Comparison of ENCODE assay signal across 13 cellular contexts in genomic region chr18:9827211-9827855, GRCh38. TPM values are rescaled to one million over a fixed set of nuclear protein-coding genes. Genes with fewer than 3 reads are reported as not detected.
DNase-seq lines count a peak whose midpoint lies in the region; ATAC-seq, FAIRE-seq and TF ChIP-seq lines count a peak whose summit lies in the region.
"Had no signal": no experiment of that assay in that cellular context is flagged by ENCODE, and none has a peak within 500 bp of the region (broad histone marks: within the 10 kb centered on the region; RNA-seq: fewer than 3 reads in every experiment).

No MANE protein-coding gene starts in this region.

- TF ChIP-seq EP300 in HepG2 (IDR thresholded peaks at IDR 0.05; ENCODE audit: low read depth in 2 of 2, low read length in 2 of 2) (no peak), HepG2 (CRISPR knock-in tag; IDR thresholded peaks at IDR 0.05; ENCODE audit: borderline replicate concordance) (no peak)

- peaks cover 0 to 4% (median 0%) of the 10 kb centered on the region in 11 donors for H3K9me3 Mint-ChIP-seq in naive thymus-derived CD4-positive, alpha-beta T cell
- H3K9me3 Mint-ChIP-seq: nephron had no signal

- no peaks in the 10 kb centered on the region for H3K36me3 Mint-ChIP-seq in naive thymus-derived CD4-positive, alpha-beta T cell

- H3K4me2 ChIP-seq in HepG2 (ENCODE audit: low read depth, low read length) (no peak overlapping the region), mammary epithelial cell (ENCODE audit: insufficient read depth, low read depth, low read length) (peak overlapping the region; percentile 86)

- TF ChIP-seq POLR2A in HepG2 (IDR thresholded peaks at IDR 0.05; ENCODE audit: insufficient read depth in 1 of 2, low read depth in 2 of 2, low read length in 2 of 2) (no peak), uterus (IDR thresholded peaks at IDR 0.05) (no peak)

- no peak for FAIRE-seq in HepG2 (lab: Jason Lieb, UNC)
- FAIRE-seq: GM12891 had no signal

- H3K27ac ChIP-seq in liver (ENCODE audit: low read depth in 1 of 2, low read length in 2 of 2) (peak overlapping the region; percentile 70 to 85), HepG2 (ENCODE audit: extremely low read length, insufficient read depth, low read length) (no peak overlapping the region), mammary epithelial cell (ENCODE audit: insufficient read depth, low read depth, low read length) (peak overlapping the region; percentile 77), mucosa of rectum (ENCODE audit: low read depth in 2 of 2, low read length in 2 of 2) (peak overlapping the region; percentile 25 to 45), uterus (peak overlapping the region; percentile 17 to 40)
- H3K27ac ChIP-seq in naive thymus-derived CD4-positive, alpha-beta T cell (ENCODE audit: low read depth, low read length), result no peak overlapping the region

- no peak overlapping the region for H2AFZ ChIP-seq in HepG2 (ENCODE audit: low read length)
- H2AFZ ChIP-seq in mammary epithelial cell (ENCODE audit: low read depth, low read length), result peak overlapping the region; percentile 75

- H3K4me1 ChIP-seq in liver (ENCODE audit: control insufficient read depth in 4 of 4, insufficient read depth in 4 of 4, low read length in 3 of 4) (peaks cover 0 to 3% (median 0%) of the 10 kb centered on the region in 4 donors), HepG2 (ENCODE audit: insufficient read depth, low read length) (peaks cover 23% of the 10 kb centered on the region), mammary epithelial cell (ENCODE audit: insufficient read depth, low read length) (peaks cover 54% of the 10 kb centered on the region), mucosa of rectum (ENCODE audit: control insufficient read depth in 2 of 2, insufficient read depth in 2 of 2, low read length in 2 of 2) (peaks cover 19 to 29% of the 10 kb centered on the region in 2 donors), uterus (peaks cover 7 to 13% of the 10 kb centered on the region in 2 donors)
- H3K4me1 ChIP-seq in naive thymus-derived CD4-positive, alpha-beta T cell (ENCODE audit: control insufficient read depth in 2 of 2, insufficient read depth in 2 of 2, low read length in 2 of 2), result no peaks in the 10 kb centered on the region

- H3K27me3 ChIP-seq in liver (ENCODE audit: control insufficient read depth in 4 of 4, insufficient read depth in 4 of 4, low read length in 3 of 4) (no peaks in the 10 kb centered on the region), HepG2 (ENCODE audit: control insufficient read depth in 1 of 2, insufficient read depth in 2 of 2, low read length in 2 of 2) (no peaks in the 10 kb centered on the region), mammary epithelial cell (ENCODE audit: insufficient read depth, low read length) (no peaks in the 10 kb centered on the region), mucosa of rectum (ENCODE audit: control insufficient read depth in 2 of 2, insufficient read depth in 2 of 2, low read length in 2 of 2) (no peaks in the 10 kb centered on the region), uterus (no peaks in the 10 kb centered on the region)
- H3K27me3 ChIP-seq in naive thymus-derived CD4-positive, alpha-beta T cell (ENCODE audit: control insufficient read depth in 2 of 2, insufficient read depth in 2 of 2, low read length in 2 of 2), result no peaks in the 10 kb centered on the region

- H3K9me3 ChIP-seq in liver (ENCODE audit: control insufficient read depth in 4 of 4, low read length in 3 of 4) (no peaks in the 10 kb centered on the region), HepG2 (ENCODE audit: low read length) (no peaks in the 10 kb centered on the region), mammary epithelial cell (replicated peaks; ENCODE audit: insufficient read depth, low read length) (no peaks in the 10 kb centered on the region), mucosa of rectum (ENCODE audit: control insufficient read depth in 2 of 2, low read length in 2 of 2) (no peaks in the 10 kb centered on the region), uterus (no peaks in the 10 kb centered on the region)
- H3K9me3 ChIP-seq in naive thymus-derived CD4-positive, alpha-beta T cell (ENCODE audit: control insufficient read depth in 2 of 3, low read length in 3 of 3), result no peaks in the 10 kb centered on the region

- H3K36me3 ChIP-seq in liver (ENCODE audit: control insufficient read depth in 4 of 4, insufficient read depth in 3 of 4, low read depth in 1 of 4, low read length in 3 of 4), result no peaks in the 10 kb centered on the region
- H3K36me3 ChIP-seq in HepG2 (replicated peaks in 1 of 2; ENCODE audit: control insufficient read depth in 1 of 2, insufficient read depth in 2 of 2, low read length in 2 of 2), result no peaks in the 10 kb centered on the region
- H3K36me3 ChIP-seq in mammary epithelial cell (ENCODE audit: insufficient read depth, low read length), result no peaks in the 10 kb centered on the region
- H3K36me3 ChIP-seq in mucosa of rectum (ENCODE audit: control insufficient read depth in 2 of 2, insufficient read depth in 2 of 2, low read length in 2 of 2), result no peaks in the 10 kb centered on the region
- no peaks in the 10 kb centered on the region for H3K36me3 ChIP-seq in uterus
- H3K36me3 ChIP-seq in naive thymus-derived CD4-positive, alpha-beta T cell (ENCODE audit: control insufficient read depth in 2 of 3, insufficient read depth in 3 of 3, low read length in 3 of 3), result no peaks in the 10 kb centered on the region

- in situ Hi-C loops in HepG2 (cut with HindIII; ENCODE audit: extremely low pct_ligation_motif_present, low pct_unique_long_range_greater_than_20kb), result no loop called here
- in situ Hi-C loops in mammary epithelial cell (cut with MboI; ENCODE audit: low sequenced_read_pairs in 2 of 2), result no loop called here

- WGBS in liver, result 74% methylated on average over 7 of the region's 7 CpGs
- WGBS in HepG2 (ENCODE audit: low lambda C conversion rate), result 63% methylated on average over 7 of the region's 7 CpGs
- WGBS in mammary epithelial cell (ENCODE audit: low coverage, missing lambda C conversion rate), result 67% methylated on average over 5 of the region's 7 CpGs

- no peak overlapping the region for H3K4me3 Mint-ChIP-seq in naive thymus-derived CD4-positive, alpha-beta T cell
- H3K4me3 Mint-ChIP-seq: nephron had no signal

- no peak overlapping the region for H3K9ac ChIP-seq in liver (ENCODE audit: low read depth in 1 of 2, low read length in 2 of 2)
- H3K9ac ChIP-seq in HepG2 (ENCODE audit: insufficient read depth, low read depth, low read length), result no peak overlapping the region
- H3K9ac ChIP-seq in mammary epithelial cell (ENCODE audit: insufficient read depth, low read length), result peak overlapping the region; percentile 51
- H3K9ac ChIP-seq in mucosa of rectum (ENCODE audit: low read depth in 1 of 2, low read length in 2 of 2), result no peak overlapping the region

- TF ChIP-seq CTCF in liver (IDR thresholded peaks at IDR 0.05; ENCODE audit: low read depth, low read length, missing input control) (no peak), HepG2 (CRISPR knock-in tag; IDR thresholded peaks at IDR 0.05) (no peak), mammary epithelial cell (conservative IDR thresholded peaks at IDR 0.05 in 1 of 2, IDR thresholded peaks at IDR 0.05 in 1 of 2; ENCODE audit: extremely low read depth in 1 of 2, insufficient read depth in 1 of 2, low read depth in 1 of 2, low read length in 2 of 2) (no peak), uterus (IDR thresholded peaks at IDR 0.05) (no peak)

- no peaks in the 10 kb centered on the region for H4K20me1 ChIP-seq in HepG2 (ENCODE audit: insufficient read depth, low read length)
- no peaks in the 10 kb centered on the region for H4K20me1 ChIP-seq in mammary epithelial cell (ENCODE audit: insufficient read depth, low read length)

- dilution Hi-C loops in mammary epithelial cell (cut with HindIII; ENCODE audit: low sequenced_read_pairs), result no loop called here

- DNase-seq in HepG2 (ENCODE audit: low spot score) (no peak), mammary epithelial cell (no peak), uterus (no peak)
- no peak for DNase-seq in naive thymus-derived CD4-positive, alpha-beta T cell
- DNase-seq: DND-41, H7, T-helper 1 cell had no signal

- CTCF ChIA-PET in HepG2 (lab: Yijun Ruan, JAX; ENCODE audit: low intra/inter-chr PET ratio, low total read pairs) (no interaction called here), mammary epithelial cell (lab: Charles Lee; ENCODE audit: low non-redundant PET) (interaction anchor here (0.6 to 0.7 kb wide), 2 partner anchors 23 to 461 kb away, joined by 3 read pairs; no protein-coding TSS in a partner anchor)
- CTCF ChIA-PET in naive thymus-derived CD4-positive, alpha-beta T cell (lab: Charles Lee), result no interaction called here

- POLR2A ChIA-PET in HepG2 (lab: Yijun Ruan, JAX), result no interaction called here
- POLR2A ChIA-PET in naive thymus-derived CD4-positive, alpha-beta T cell (lab: Charles Lee), result no interaction called here

- peaks cover 0 to 16% (median 9%) of the 10 kb centered on the region in 5 donors for H3K27me3 Mint-ChIP-seq in naive thymus-derived CD4-positive, alpha-beta T cell

- TF ChIP-seq RAD21 in liver (IDR thresholded peaks at IDR 0.05) (no peak), HepG2 (CRISPR knock-in tag; IDR thresholded peaks at IDR 0.05) (no peak)

- H3K79me2 ChIP-seq in HepG2 (ENCODE audit: insufficient read depth, low read length) (no peaks in the 10 kb centered on the region), mammary epithelial cell (ENCODE audit: insufficient read depth, low read length) (peaks cover 8% of the 10 kb centered on the region)

- H3K4me1 Mint-ChIP-seq in naive thymus-derived CD4-positive, alpha-beta T cell, result peaks cover 0 to 6% (median 0%) of the 10 kb centered on the region in 7 donors

- intact Hi-C loops in HepG2 (cut with micrococcal nuclease; ENCODE audit: unreplicated experiment) (no loop called here), mammary epithelial cell (cut with micrococcal nuclease) (loop anchor here (5.0 kb wide), 3 partner anchors 55 to 125 kb away; no protein-coding TSS in a partner anchor), uterus (cut with DNase I; ENCODE audit: low total_unique reads) (no loop called here)
- intact Hi-C loops in naive thymus-derived CD4-positive, alpha-beta T cell (cut with micrococcal nuclease), result no loop called here

- H3K4me3 ChIP-seq in liver (ENCODE audit: low read depth in 1 of 3, low read length in 3 of 3) (no peak overlapping the region), HepG2 (replicated peaks in 1 of 3; ENCODE audit: insufficient read depth in 1 of 3, low read depth in 2 of 3, low read length in 3 of 3) (no peak overlapping the region), mammary epithelial cell (replicated peaks in 1 of 3; ENCODE audit: insufficient read depth in 1 of 3, low read depth in 2 of 3, low read length in 3 of 3) (peak overlapping the region in 1 of 3 experiments; percentile 41), mucosa of rectum (ENCODE audit: low read length in 2 of 2) (peak overlapping the region in 1 of 2 donors; percentile 42), uterus (no peak overlapping the region)
- no peak overlapping the region for H3K4me3 ChIP-seq in naive thymus-derived CD4-positive, alpha-beta T cell (ENCODE audit: low read length)

- BruUV-seq in HepG2 (replicated peaks; lab: Mats Ljungman, UMichigan), result no TSS peak
- no TSS peak for BruUV-seq in mammary epithelial cell (replicated peaks; lab: Mats Ljungman, UMichigan)

- no peak for ATAC-seq in HepG2
- ATAC-seq in GM21576 (IDR thresholded peaks at IDR 0.05; ENCODE audit: unreplicated experiment), result no peak
- ATAC-seq in naive thymus-derived CD4-positive, alpha-beta T cell, result no peak
- ATAC-seq in GM19395 (IDR thresholded peaks at IDR 0.05; ENCODE audit: unreplicated experiment), result no peak

- H3K27ac Mint-ChIP-seq in naive thymus-derived CD4-positive, alpha-beta T cell, result peak overlapping the region in 1 of 9 donors; percentile 57
- H3K27ac Mint-ChIP-seq: nephron had no signal

RNA-seq across cellular contexts. Expression of gene TXNDC2, which starts 58.4 kb away (rescaled TPM):
- total RNA-seq in liver (under 1 TPM; under 0.01 to 0.09 TPM), HepG2 (2016; rRNA removed; fragmentation: Illumina TruSeq; extraction: Trizol) (not detected in 2 replicates), mammary epithelial cell (not detected), uterus (under 1 TPM in 2 of 4 donors, not detected in 2; 0.07 to 0.24 TPM)
- polyA plus RNA-seq in liver (not detected), HepG2 (2011; rRNA removed) (not detected in 2 replicates), mammary epithelial cell (0.09 TPM)
- not detected in 2 replicates for total RNA-seq in HepG2 (2016; cell fraction: cytosol; rRNA removed; fragmentation: Illumina TruSeq; extraction: Trizol; ENCODE audit: low read depth)
- total RNA-seq in HepG2 (2016; cell fraction: insoluble cytoplasmic fraction; rRNA removed; fragmentation: Illumina TruSeq; extraction: Trizol), result not detected in 2 replicates
- not detected in 2 replicates for total RNA-seq in HepG2 (2016; cell fraction: membrane; rRNA removed; fragmentation: Illumina TruSeq; extraction: Trizol)
- not detected in 2 replicates for total RNA-seq in HepG2 (2016; cell fraction: nucleus; rRNA removed; fragmentation: Illumina TruSeq; extraction: Trizol)
- not detected in 2 replicates for polyA plus RNA-seq in HepG2 (2011; cell fraction: cytosol; rRNA removed)
- polyA plus RNA-seq in HepG2 (2011; cell fraction: nucleus; rRNA removed), result 0.09 TPM in 1 of 2 replicates, not detected in the other
- polyA plus RNA-seq in HepG2 (2012), result 0.08 TPM in 1 of 2 replicates, not detected in the other
- polyA plus RNA-seq in HepG2 (2016; cell fraction: cytosol; fragmentation: Illumina TruSeq; extraction: Trizol; ENCODE audit: low read depth), result 0.06 TPM in 1 of 2 replicates, not detected in the other
- polyA plus RNA-seq in HepG2 (2016; cell fraction: insoluble cytoplasmic fraction; fragmentation: Illumina TruSeq; extraction: Trizol; ENCODE audit: low read depth), result not detected in 2 replicates
- polyA plus RNA-seq in HepG2 (2016; cell fraction: membrane; fragmentation: Illumina TruSeq; extraction: Trizol; ENCODE audit: low read depth), result not detected in 2 replicates
- polyA plus RNA-seq in HepG2 (2016; cell fraction: nucleus; fragmentation: Illumina TruSeq; extraction: Trizol; ENCODE audit: insufficient read depth, low read depth), result not detected in 2 replicates
- polyA minus RNA-seq in HepG2 (2011; rRNA and poly(A)+ RNA removed; ENCODE audit: low replicate concordance), result 0.35 TPM in 1 of 2 replicates, not detected in the other
- not detected in 2 replicates for polyA minus RNA-seq in HepG2 (2011; cell fraction: cytosol; rRNA and poly(A)+ RNA removed)
- not detected in 2 replicates for polyA minus RNA-seq in HepG2 (2011; cell fraction: nucleus; rRNA and poly(A)+ RNA removed)
- 0.67 TPM for polyA minus RNA-seq in mammary epithelial cell
- under 1 TPM in 1 of 5 experiments, not detected in 4; 0.07 TPM for total RNA-seq in naive thymus-derived CD4-positive, alpha-beta T cell
- not detected for polyA plus RNA-seq in naive thymus-derived CD4-positive, alpha-beta T cell
- total RNA-seq: H7 had no signal

Comparison
In these comparisons a context has a peak if more than half of its experiments do, and no peak if none do; other contexts are left out.
1. H3K27ac ChIP-seq: peak in liver (2 of 2), mammary epithelial cell (single experiment), mucosa of rectum (2 of 2) and uterus (2 of 2); none in HepG2 (single experiment) and naive thymus-derived CD4-positive, alpha-beta T cell (single experiment).